ENCODE assay signal across 13 cellular contexts in genomic region chr9:86176468-86176867, GRCh38.
DNase-seq lines count a peak whose midpoint lies in the region; ATAC-seq and TF ChIP-seq lines count a peak whose summit lies in the region.
"Had no signal": no experiment of that assay in that cellular context is flagged by ENCODE, and none has a peak within 500 bp of the region (broad histone marks: within the 10 kb centered on the region; RNA-seq: fewer than 3 reads in every experiment).

No MANE protein-coding gene starts in this region.

- ATAC-seq in foreskin keratinocyte = peak; percentile 77
- no peak for ATAC-seq in heart left ventricle
- ATAC-seq: activated T-cell treated with anti-CD3 and anti-CD28 coated beads, Interleukin-2, amount 50 U/mL, for 4 hours; effector memory CD8-positive, alpha-beta T cell; naive thymus-derived CD4-positive, alpha-beta T cell; stimulated activated naive CD8-positive, alpha-beta T cell treated with anti-CD3 and anti-CD28 coated beads, Interleukin-15, Interleukin-2, amounts not matched to agents 100 U/mL and 50 U/mL, for 24 hours had no signal

- H3K79me2 ChIP-seq in PC-9 (ENCODE audit: low read depth) = no peaks in the 10 kb centered on the region

- WGBS in lower leg skin, 2 donors = 66% methylated on average over 5 of the region's 5 CpGs
- 65 to 69% (median 66%) methylated on average over 3 to 5 of the region's 5 CpGs for WGBS in heart left ventricle, 4 donors

- TF ChIP-seq CTCF in PC-9 (conservative IDR thresholded peaks at IDR 0.05) (no peak), foreskin keratinocyte (conservative IDR thresholded peaks at IDR 0.05) (no peak), lower leg skin (IDR thresholded peaks at IDR 0.05) (no peak), heart left ventricle (IDR thresholded peaks at IDR 0.05) (no peak)

- H3F3A ChIP-seq in PC-9 (ENCODE audit: insufficient read depth, low read depth) = 0 out of 2 replicates have a peak, but pooled peaks cover 2% of the 10 kb centered on the region

- CTCF ChIA-PET in PC-9 (lab: Charles Lee) = no interaction called here

- H3K4me3 ChIP-seq in PC-9 = no peak overlapping the region
- no peak overlapping the region for H3K4me3 ChIP-seq in lower leg skin (ENCODE audit: low read depth, poor library complexity, severe bottlenecking)
- no peak overlapping the region for H3K4me3 ChIP-seq in heart left ventricle
- H3K4me3 ChIP-seq: right atrium auricular region had no signal

- no peaks in the 10 kb centered on the region for H4K20me1 ChIP-seq in PC-9 (ENCODE audit: insufficient read depth)

- no peak overlapping the region for H2AFZ ChIP-seq in PC-9

- H3K4me2 ChIP-seq in PC-9 = 0 out of 2 replicates have a peak overlapping the region, but pooled peaks have one; percentile 9

- DNase-seq in EH (ENCODE audit: low read depth) (peak; percentile 7), NCI-H146 treated with DMSO at 0.1 percent for 48 hours (lab: John Stamatoyannopoulos, UW; ENCODE audit: unreplicated experiment) (peak; percentile 66), PC-9 (peak; percentile 40 to 53), foreskin keratinocyte (peak in 1 of 2 donors; percentile 60), lower leg skin (ENCODE audit: low spot score in 2 of 2) (no peak), NOMO-1 treated with DMSO at 0.1 percent for 48 hours (lab: John Stamatoyannopoulos, UW; ENCODE audit: unreplicated experiment) (no peak), heart left ventricle (no peak)
- DNase-seq in activated T-cell treated with anti-CD3 and anti-CD28 coated beads, Interleukin-2, amount 50 U/mL, for 48 hours = no peak
- DNase-seq: activated T-cell treated with anti-CD3 and anti-CD28 coated beads, Interleukin-2, amount 50 U/mL, for 4 hours; effector memory CD8-positive, alpha-beta T cell; naive thymus-derived CD4-positive, alpha-beta T cell; stimulated activated naive CD8-positive, alpha-beta T cell treated with anti-CD3 and anti-CD28 coated beads, Interleukin-15, Interleukin-2, amounts not matched to agents 100 U/mL and 50 U/mL, for 24 hours had no signal

- no TSS peak for BruUV-seq in PC-9 (replicated peaks; lab: Mats Ljungman, UMichigan)

- POLR2A ChIA-PET in PC-9 (lab: Charles Lee; ENCODE audit: unreplicated experiment) = no interaction called here

- TF ChIP-seq POLR2A in lower leg skin (IDR thresholded peaks at IDR 0.05) (no peak), heart left ventricle (IDR thresholded peaks at IDR 0.05) (no peak)

- no peaks in the 10 kb centered on the region for H3K9me2 ChIP-seq in PC-9 (ENCODE audit: insufficient read depth)

- H3K27me3 ChIP-seq in PC-9 (ENCODE audit: insufficient read depth, low read depth) (no peaks in the 10 kb centered on the region), foreskin keratinocyte (peaks cover 3% of the 10 kb centered on the region), heart left ventricle (no peaks in the 10 kb centered on the region)
- H3K27me3 ChIP-seq: right atrium auricular region had no signal

- H3K27ac ChIP-seq in PC-9 = no peak overlapping the region
- no peak overlapping the region for H3K27ac ChIP-seq in foreskin keratinocyte
- H3K27ac ChIP-seq in heart left ventricle = no peak overlapping the region
- H3K27ac ChIP-seq: right atrium auricular region had no signal

- H3K36me3 ChIP-seq in PC-9 (ENCODE audit: low read depth) (no peaks in the 10 kb centered on the region), heart left ventricle (no peaks in the 10 kb centered on the region)
- H3K36me3 ChIP-seq: right atrium auricular region had no signal

- no peaks in the 10 kb centered on the region for H3K9me3 ChIP-seq in PC-9 (ENCODE audit: insufficient read depth, low read depth)
- H3K9me3 ChIP-seq in heart left ventricle = no peaks in the 10 kb centered on the region
- H3K9me3 ChIP-seq: right atrium auricular region had no signal

- peaks cover 13% of the 10 kb centered on the region for H3K4me1 ChIP-seq in PC-9 (replicated peaks; ENCODE audit: insufficient read depth)
- no peaks in the 10 kb centered on the region for H3K4me1 ChIP-seq in foreskin keratinocyte
- peaks cover 0 to 4% (median 0%) of the 10 kb centered on the region in 12 donors for H3K4me1 ChIP-seq in heart left ventricle
- H3K4me1 ChIP-seq: right atrium auricular region had no signal

- intact Hi-C loops in PC-9 (cut with micrococcal nuclease; ENCODE audit: unreplicated experiment) (no loop called here), lower leg skin (cut with DNase I; ENCODE audit: low total_unique reads) (no loop called here), heart left ventricle (cut with DNase I) (no loop called here)

Comparison
In these comparisons a context has a peak if more than half of its experiments do, and no peak if none do; other contexts are left out.
1. DNase-seq: peak in EH (single experiment), NCI-H146 treated with DMSO at 0.1 percent for 48 hours (single experiment) and PC-9 (2 of 2); none in activated T-cell treated with anti-CD3 and anti-CD28 coated beads, Interleukin-2, amount 50 U/mL, for 48 hours (0 of 2), lower leg skin (0 of 2), NOMO-1 treated with DMSO at 0.1 percent for 48 hours (single experiment) and heart left ventricle (0 of 5).